Comparison of ENCODE assay signal across 21 cellular contexts in the genomic region with DNA sequence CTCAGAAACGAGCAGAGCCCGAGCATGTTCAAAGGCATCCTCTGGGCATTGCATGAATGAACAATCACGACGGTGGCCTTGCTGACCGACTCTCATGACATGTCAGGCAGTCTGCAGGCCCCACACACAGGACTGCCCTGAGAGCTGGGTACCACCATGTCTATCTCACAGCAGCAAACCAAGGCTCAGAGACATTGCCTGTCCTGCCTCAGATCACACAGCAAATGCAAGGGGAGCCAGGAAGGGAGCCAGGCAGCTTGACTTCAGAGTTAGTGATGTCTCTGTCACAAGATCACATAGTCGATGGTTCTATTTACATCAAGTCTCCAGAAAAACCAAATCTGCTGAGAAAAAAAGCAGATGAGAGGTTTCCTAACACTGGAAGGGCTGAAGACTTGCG. TPM values are rescaled to one million over a fixed set of nuclear protein-coding genes. Genes with fewer than 3 reads are reported as not detected.
"Had no signal": no experiment of that assay in that cellular context is flagged by ENCODE, and none has a peak within 500 bp of the region (broad histone marks: within the 10 kb centered on the region; RNA-seq: fewer than 3 reads in every experiment).

No MANE protein-coding gene starts in this region.

- H3K9me3 ChIP-seq: mucosa of descending colon, stomach, thyroid gland had no signal

- H3K36me3 Mint-ChIP-seq: memory B cell; mesothelial cell of epicardium; naive B cell; natural killer cell treated with Interleukin-12 subunit alpha and Interleukin-12 subunit beta and Interleukin-15 and Interleukin-18, amount 100 ng/mL, for 72 hours; stimulated activated effector memory CD8-positive, alpha-beta T cell treated with anti-CD3 and anti-CD28 coated beads, Interleukin-12 subunit alpha, Interleukin-12 subunit beta, amount 100 ng/mL, for 72 hours had no signal

- H3K79me2 ChIP-seq: parathyroid adenoma had no signal

- H2AFZ ChIP-seq: parathyroid adenoma had no signal

- H3K27ac Mint-ChIP-seq: effector memory CD8-positive, alpha-beta T cell; memory B cell; mesothelial cell of epicardium; natural killer cell treated with Interleukin-12 subunit alpha and Interleukin-12 subunit beta and Interleukin-15 and Interleukin-18, amount 100 ng/mL, for 72 hours; progenitor cell of endocrine pancreas; stimulated activated effector memory CD8-positive, alpha-beta T cell treated with anti-CD3 and anti-CD28 coated beads, Interleukin-12 subunit alpha, Interleukin-12 subunit beta, amount 100 ng/mL, for 72 hours had no signal

- H3K4me1 ChIP-seq: parathyroid adenoma, thyroid gland had no signal

- H3K27ac ChIP-seq: parathyroid adenoma, stomach, thyroid gland had no signal

- DNase-seq: cortex of kidney; effector memory CD8-positive, alpha-beta T cell; head of caudate nucleus; mucosa of descending colon; naive B cell; stimulated activated CD4-positive, alpha-beta T cell treated with anti-CD3 and anti-CD28 coated beads, Interleukin-2, amount 100 ng/mL, for 24 hours; stimulated activated CD4-positive, alpha-beta T cell treated with anti-CD3 and anti-CD28 coated beads, Interleukin-4, amount 100 ng/mL, for 24 hours; stimulated activated naive CD4-positive, alpha-beta T cell treated with Interleukin-2 at 50 U/mL for 16 hours; stomach; thyroid gland; trophoblast cell had no signal

- H3K4me3 ChIP-seq: lung, mucosa of descending colon, smooth muscle cell, stomach, thyroid gland had no signal

- H3K36me3 ChIP-seq: stomach, thyroid gland had no signal

- H3K9ac ChIP-seq: parathyroid adenoma had no signal

- H3K4me2 ChIP-seq: smooth muscle cell had no signal

- H3K27me3 ChIP-seq: thyroid gland had no signal

- H3K4me3 Mint-ChIP-seq: effector memory CD8-positive, alpha-beta T cell; memory B cell; mesothelial cell of epicardium; natural killer cell treated with Interleukin-12 subunit alpha and Interleukin-12 subunit beta and Interleukin-15 and Interleukin-18, amount 100 ng/mL, for 72 hours; stimulated activated effector memory CD8-positive, alpha-beta T cell treated with anti-CD3 and anti-CD28 coated beads, Interleukin-12 subunit alpha, Interleukin-12 subunit beta, amount 100 ng/mL, for 72 hours had no signal

- H3K9me3 Mint-ChIP-seq: effector memory CD8-positive, alpha-beta T cell; memory B cell; mesothelial cell of epicardium; naive B cell; natural killer cell treated with Interleukin-12 subunit alpha and Interleukin-12 subunit beta and Interleukin-15 and Interleukin-18, amount 100 ng/mL, for 72 hours; stimulated activated effector memory CD8-positive, alpha-beta T cell treated with anti-CD3 and anti-CD28 coated beads, Interleukin-12 subunit alpha, Interleukin-12 subunit beta, amount 100 ng/mL, for 72 hours had no signal

- H3K4me1 Mint-ChIP-seq: memory B cell; naive B cell; stimulated activated effector memory CD8-positive, alpha-beta T cell treated with anti-CD3 and anti-CD28 coated beads, Interleukin-12 subunit alpha, Interleukin-12 subunit beta, amount 100 ng/mL, for 72 hours had no signal

RNA-seq across cellular contexts. Expression of a gene that starts 16.1 kb away (rescaled TPM):
- total RNA-seq: fibroblast of villous mesenchyme had no signal
- polyA plus RNA-seq: keratinocyte had no signal
